8 cellular contexts compared by ENCODE assay signal in genomic region chr5:11230890-11231289, GRCh38.
"Had no signal": no experiment of that assay in that cellular context is flagged by ENCODE, and none has a peak within 500 bp of the region (broad histone marks: within the 10 kb centered on the region; RNA-seq: fewer than 3 reads in every experiment).

No MANE protein-coding gene starts in this region.

- DNase-seq: GDM1, GF-D8 had no signal

- H3K4me3 ChIP-seq: GM12878 had no signal

- FAIRE-seq: G401.6, GM12878, GM12891, GM12892, GM18507, GM19239 had no signal

- ATAC-seq: GM12878 had no signal
